Comparison of ENCODE assay signal across 26 cellular contexts in the genomic region with DNA sequence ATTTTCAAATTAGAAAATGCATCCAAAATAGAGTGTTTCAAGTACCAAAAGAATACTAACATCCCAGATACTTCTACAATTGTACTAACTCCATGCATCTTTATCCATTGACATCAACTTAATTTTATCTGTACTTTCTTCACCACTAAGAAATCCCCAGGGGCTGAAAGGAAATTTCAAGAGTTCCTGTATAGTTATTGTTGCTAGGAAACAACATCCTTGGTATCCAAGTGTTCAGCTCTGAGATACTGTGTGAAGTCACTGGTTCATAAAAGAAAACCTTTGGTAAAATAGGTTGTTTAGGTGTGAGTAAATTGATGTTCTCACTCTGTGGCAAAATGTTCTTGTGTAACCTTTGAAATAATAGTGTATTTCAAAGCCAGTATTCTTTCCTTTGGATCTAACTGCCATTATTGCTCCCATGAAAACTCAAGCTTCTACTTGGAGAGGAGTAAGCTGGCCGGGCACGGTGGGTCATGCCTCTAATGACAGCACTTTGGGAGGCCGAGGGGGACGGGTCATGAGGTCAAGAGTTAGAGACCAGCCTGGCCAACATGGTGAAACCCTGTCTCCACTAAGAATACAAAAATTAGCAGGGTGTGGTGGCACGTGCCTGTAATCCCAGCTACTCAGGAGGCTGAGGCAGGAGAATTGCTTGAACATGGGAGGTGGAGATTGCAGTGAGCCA.
DNase-seq lines count a peak whose midpoint lies in the region; ATAC-seq, FAIRE-seq and TF ChIP-seq lines count a peak whose summit lies in the region.
"Had no signal": no experiment of that assay in that cellular context is flagged by ENCODE, and none has a peak within 500 bp of the region (broad histone marks: within the 10 kb centered on the region; RNA-seq: fewer than 3 reads in every experiment).

No MANE protein-coding gene starts in this region.

- SMC1A ChIA-PET in GM12878 (lab: Charles Lee; ENCODE audit: uncharacterized antibody, unreplicated experiment): interaction anchor here (0.9 to 2.3 kb wide), 5 partner anchors 7 to 119 kb away, joined by 3 to 10 read pairs (median 4); partner anchors contain the start of gene COMMD8

- no peak for FAIRE-seq in GM12878 (lab: Jason Lieb, UNC)
- FAIRE-seq: A549 had no signal

- H3K4me3 ChIP-seq in BLaER1 (no peak overlapping the region), GM12878 (no peak overlapping the region), fibroblast of the aortic adventitia (ENCODE audit: low read depth, low read length) (no peak overlapping the region), endodermal cell (ENCODE audit: low read length) (no peak overlapping the region)
- H3K4me3 ChIP-seq: A549, GM23248, PC-9 had no signal

- no peak overlapping the region for H3K4me3 Mint-ChIP-seq in endodermal cell
- H3K4me3 Mint-ChIP-seq: B cell, H9, IgD-negative memory B cell had no signal

- no peak overlapping the region for H3K9ac ChIP-seq in BLaER1
- H3K9ac ChIP-seq in GM12878 (ENCODE audit: control insufficient read depth, insufficient read depth, low read length): no peak overlapping the region
- no peak overlapping the region for H3K9ac ChIP-seq in endodermal cell (ENCODE audit: extremely low read depth, low read length, poor library complexity, severe bottlenecking)
- H3K9ac ChIP-seq: GM23248, KMS-11 had no signal

- H3K9me3 ChIP-seq in BLaER1 (no peaks in the 10 kb centered on the region), GM12878 (replicated peaks; ENCODE audit: control insufficient read depth, insufficient read depth, low read length) (no peaks in the 10 kb centered on the region), endodermal cell (ENCODE audit: control insufficient read depth, low read length) (peaks cover 7% of the 10 kb centered on the region)
- H3K9me3 ChIP-seq: A549 had no signal

- H3K36me3 ChIP-seq in BLaER1: no peaks in the 10 kb centered on the region
- no peaks in the 10 kb centered on the region for H3K36me3 ChIP-seq in GM12878 (ENCODE audit: control insufficient read depth in 2 of 2, insufficient read depth in 2 of 2, low read length in 1 of 2)
- no peaks in the 10 kb centered on the region for H3K36me3 ChIP-seq in endodermal cell (ENCODE audit: control insufficient read depth, insufficient read depth, low read length)

- ATAC-seq in HG03432 (IDR thresholded peaks at IDR 0.05; ENCODE audit: unreplicated experiment): peak; percentile 6
- peak; percentile 15; the same call in 2 of the 3 replicates for ATAC-seq in GM12878
- no peak for ATAC-seq in HG03460 (IDR thresholded peaks at IDR 0.05; ENCODE audit: unreplicated experiment)
- ATAC-seq: A549 had no signal

- H3K27me3 ChIP-seq in BLaER1 (no peaks in the 10 kb centered on the region), GM12878 (replicated peaks in 1 of 2; ENCODE audit: control insufficient read depth in 2 of 2, insufficient read depth in 2 of 2, low read length in 1 of 2) (no peaks in the 10 kb centered on the region; a peak in 1 of 4 replicates), endodermal cell (ENCODE audit: control insufficient read depth, insufficient read depth, low read length, poor library complexity, severe bottlenecking) (no peaks in the 10 kb centered on the region)

- no TSS peak for BruUV-seq in GM12878 (replicated peaks; lab: Mats Ljungman, UMichigan)

- H3K27me3 Mint-ChIP-seq in endodermal cell (ENCODE audit: insufficient read depth): no peaks in the 10 kb centered on the region
- H3K27me3 Mint-ChIP-seq: B cell, IgD-negative memory B cell had no signal

- H4K20me1 ChIP-seq in BLaER1: no peaks in the 10 kb centered on the region
- no peaks in the 10 kb centered on the region for H4K20me1 ChIP-seq in GM12878 (ENCODE audit: control insufficient read depth, insufficient read depth)

- no peak for TF ChIP-seq RAD21 in GM12878 (IDR thresholded peaks at IDR 0.05; ENCODE audit: insufficient read depth, low read depth, low read length)

- H2AFZ ChIP-seq in GM12878 (ENCODE audit: control insufficient read depth, low read depth, low read length): no peak overlapping the region
- H2AFZ ChIP-seq: GM23248, PC-9 had no signal

- no peaks in the 10 kb centered on the region for H3K79me2 ChIP-seq in GM12878 (ENCODE audit: control insufficient read depth, insufficient read depth, low read length)

- H3K27ac ChIP-seq in BLaER1 (no peak overlapping the region), GM12878 (ENCODE audit: control insufficient read depth, insufficient read depth) (no peak overlapping the region), endodermal cell (ENCODE audit: low read depth, low read length) (no peak overlapping the region)
- H3K27ac ChIP-seq: A549, GM23248, HL-60, KMS-11, PC-9 had no signal

- H3K4me1 Mint-ChIP-seq in endodermal cell: no peaks in the 10 kb centered on the region
- H3K4me1 Mint-ChIP-seq: B cell, IgD-negative memory B cell had no signal

- no peaks in the 10 kb centered on the region for H3K36me3 Mint-ChIP-seq in endodermal cell (ENCODE audit: low read depth)
- H3K36me3 Mint-ChIP-seq: IgD-negative memory B cell had no signal

- no peak overlapping the region for H3K27ac Mint-ChIP-seq in endodermal cell
- H3K27ac Mint-ChIP-seq: B cell, H9, IgD-negative memory B cell had no signal

- WGBS in GM12878 (ENCODE audit: insufficient coverage, insufficient replicate concordance, low lambda C conversion rate, missing lambda C conversion rate): 52% methylated on average over 5 of the region's 5 CpGs
- WGBS in endodermal cell (ENCODE audit: insufficient coverage in 1 of 2, insufficient read length in 1 of 2), 2 experiments: 65 to 91% methylated on average over 5 of the region's 5 CpGs

- H3K4me2 ChIP-seq in BLaER1 (peak overlapping the region; percentile 58), GM12878 (ENCODE audit: control insufficient read depth, insufficient read depth) (no peak overlapping the region)
- H3K4me2 ChIP-seq: A549, KMS-11, PC-9 had no signal

- intact Hi-C loops in GM12878 (cut with micrococcal nuclease; ENCODE audit: unreplicated experiment): loop anchor here (5.0 kb wide), 1 partner anchor 92 kb away; no protein-coding TSS in a partner anchor

- TF ChIP-seq CTCF in GM12878 (IDR thresholded peaks at IDR 0.05 in 2 of 3, conservative IDR thresholded peaks at IDR 0.05 in 1 of 3; ENCODE audit: control insufficient read depth in 2 of 3, extremely low read depth in 1 of 3, insufficient read depth in 1 of 3, low read depth in 3 of 3, low read length in 3 of 3) (no peak), fibroblast of the aortic adventitia (IDR thresholded peaks at IDR 0.05; ENCODE audit: insufficient read depth, low read length) (no peak), endodermal cell (conservative IDR thresholded peaks at IDR 0.05) (no peak)

- H3K9me3 Mint-ChIP-seq in endodermal cell: peaks cover 1% of the 10 kb centered on the region
- H3K9me3 Mint-ChIP-seq: H9, IgD-negative memory B cell had no signal

- RAD21 ChIA-PET in GM12878 (lab: Charles Lee; ENCODE audit: unreplicated experiment): interaction anchor here (0.9 to 1.8 kb wide), 2 partner anchors 73 to 93 kb away, joined by 3 to 4 read pairs; partner anchors contain the start of gene COMMD8

- H3K4me1 ChIP-seq in BLaER1 (peaks cover 22% of the 10 kb centered on the region), GM12878 (ENCODE audit: control insufficient read depth, insufficient read depth, low read length) (no peaks in the 10 kb centered on the region), endodermal cell (ENCODE audit: control insufficient read depth, insufficient read depth, low read length) (no peaks in the 10 kb centered on the region)
- H3K4me1 ChIP-seq: A549 had no signal

- TF ChIP-seq POLR2A in GM12878 (IDR thresholded peaks at IDR 0.05; ENCODE audit: low read depth, low read length): no peak

- DNase-seq in GM12878 (ENCODE audit: low read depth, low spot score) (no peak), fibroblast of the aortic adventitia (ENCODE audit: low read depth) (peak; percentile 65), endodermal cell (no peak), cortex of kidney (lab: John Stamatoyannopoulos, UW) (no peak)
- DNase-seq: Calu3; DMS79 treated with DMSO at 0.1 percent for 48 hours; GM23248; H9; NCI-H1092 treated with DMSO at 0.1 percent for 48 hours; NCI-H1436; NCI-H187; NCI-H446 treated with DMSO at 0.1 percent for 48 hours; NCI-H526; NCI-H82; NK-92 treated with Interleukin-12 subunit alpha and Interleukin-12 subunit beta, amount 100 ng/mL, for 24 hours; PC-9; SHP77; T-helper 1 cell had no signal

- CTCF ChIA-PET in GM12878 (lab: Yijun Ruan, JAX): interaction anchor here (0.6 to 4.1 kb wide), 5 partner anchors 8 to 367 kb away, joined by 3 to 13 read pairs (median 9); partner anchors contain the start of gene ATP10D

- in situ Hi-C loops in GM12878 (cut with MboI): no loop called here

- POLR2A ChIA-PET in GM12878 (lab: Charles Lee): interaction anchor here (1.1 kb wide), 1 partner anchor 93 kb away, joined by 5 read pairs; no protein-coding TSS in a partner anchor

- TF ChIP-seq EP300 in GM12878 (IDR thresholded peaks at IDR 0.05; ENCODE audit: borderline replicate concordance in 1 of 2, control insufficient read depth in 1 of 2, low read depth in 2 of 2, low read length in 2 of 2): no peak

TF ChIP-seq in GM12878, 131 proteins besides CTCF, POLR2A, EP300 and RAD21:
- TF ChIP-seq PAX5 (IDR thresholded peaks at IDR 0.05; ENCODE audit: borderline replicate concordance, low read depth, low read length): no peak
- no peak for TF ChIP-seq SIX5 (IDR thresholded peaks at IDR 0.05; ENCODE audit: low read depth, low read length, severe bottlenecking)
- peak in 1 of 2 experiments; percentile 29; a peak in 1 of 4 replicates for TF ChIP-seq BHLHE40 (IDR thresholded peaks at IDR 0.05; ENCODE audit: borderline replicate concordance in 1 of 2, low read depth in 2 of 2, low read length in 1 of 2)
TF ChIP-seq in GM12878: peak in this region for 1.
